Comparison of ENCODE assay signal across 8 cellular contexts in the genomic region with DNA sequence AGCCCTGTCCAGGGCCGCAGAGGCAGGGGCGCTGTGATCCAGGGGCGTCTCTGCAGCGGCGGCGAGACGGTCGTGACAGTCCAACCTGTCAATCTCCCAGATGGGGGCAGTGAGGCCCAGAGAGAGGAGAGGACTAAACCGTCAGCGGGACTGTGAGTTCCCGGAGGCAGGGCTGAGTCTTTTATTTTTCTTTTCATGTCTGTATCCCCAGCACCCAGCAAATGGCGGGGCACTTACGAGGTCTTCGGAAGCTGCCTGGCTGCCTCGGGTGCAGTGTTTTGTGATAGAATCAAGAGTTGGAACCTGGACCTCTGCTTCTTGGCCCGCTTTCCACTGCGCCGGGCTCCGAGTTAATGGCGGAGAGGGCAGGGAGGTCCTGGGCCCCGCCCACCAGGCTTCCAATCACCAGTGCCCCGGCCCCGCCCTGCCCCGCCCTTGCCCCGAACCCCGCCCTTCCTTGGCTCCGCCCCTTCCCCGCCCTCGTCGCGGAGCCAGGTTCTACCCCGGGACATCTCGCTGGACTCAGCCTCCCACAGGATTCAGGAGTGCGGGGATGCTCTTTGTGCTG. TPM values are rescaled to one million over a fixed set of nuclear protein-coding genes. Genes with fewer than 3 reads are reported as not detected.
A peak's percentile ranks its signal among the peaks of the same experiment; 100 is the strongest.
DNase-seq lines count a peak whose midpoint lies in the region; ATAC-seq and TF ChIP-seq lines count a peak whose summit lies in the region.

No MANE protein-coding gene starts in this region.

- CTCF ChIA-PET in PC-3 (lab: Charles Lee), result no interaction called here

- peaks cover 16% of the 10 kb centered on the region; the same call in 1 of the 2 replicates for H3K4me1 ChIP-seq in PC-3 (ENCODE audit: insufficient read depth, low read length)

- H3K27me3 ChIP-seq in PC-3 (ENCODE audit: low read length), result no peaks in the 10 kb centered on the region

- ATAC-seq in PC-3, result peak; percentile 86
- peak; percentile 92 to 93 for ATAC-seq in activated T-cell treated with anti-CD3 and anti-CD28 coated beads, Interleukin-2, amount 50 U/mL, for 72 hours (replicated peaks in 1 of 2)
- ATAC-seq in natural killer cell, result peak; percentile 85 to 86 (median 85)
- peak; percentile 92 to 94 for ATAC-seq in stimulated activated naive B cell treated with anti-CD40 and anti-IgM and Interleukin-4, amounts not matched to agents 10 μg/mL and 1 μg/mL and 100 μg/mL, for 72 hours (replicated peaks)

- peak overlapping the region; percentile 90 for H3K4me3 ChIP-seq in PC-3 (ENCODE audit: low read length)
- peak overlapping the region; percentile 69 for H3K4me3 ChIP-seq in fibroblast of mammary gland (ENCODE audit: control insufficient read depth, low read depth, low read length)

- H3K4me1 Mint-ChIP-seq in activated T-cell treated with anti-CD3 and anti-CD28 coated beads, Interleukin-2, amount 50 U/mL, for 72 hours (ENCODE audit: low read depth), result peaks cover 19% of the 10 kb centered on the region
- H3K4me1 Mint-ChIP-seq in natural killer cell, result peaks cover 16 to 23% of the 10 kb centered on the region in 2 donors
- peaks cover 11 to 21% of the 10 kb centered on the region in 2 donors for H3K4me1 Mint-ChIP-seq in stimulated activated naive B cell treated with anti-CD40 and anti-IgM and Interleukin-4, amounts not matched to agents 10 μg/mL and 1 μg/mL and 100 μg/mL, for 72 hours

- H3K36me3 Mint-ChIP-seq in activated T-cell treated with anti-CD3 and anti-CD28 coated beads, Interleukin-2, amount 50 U/mL, for 72 hours (ENCODE audit: insufficient read depth in 2 of 2), result no peaks in the 10 kb centered on the region
- H3K36me3 Mint-ChIP-seq in natural killer cell, result no peaks in the 10 kb centered on the region
- no peaks in the 10 kb centered on the region for H3K36me3 Mint-ChIP-seq in stimulated activated naive B cell treated with anti-CD40 and anti-IgM and Interleukin-4, amounts not matched to agents 10 μg/mL and 1 μg/mL and 100 μg/mL, for 72 hours

- no peaks in the 10 kb centered on the region for H3K9me3 ChIP-seq in PC-3 (ENCODE audit: low read length)

- intact Hi-C loops in PC-3 (cut with micrococcal nuclease), result no loop called here
- intact Hi-C loops in natural killer cell (cut with micrococcal nuclease), result no loop called here

- H3K9me2 ChIP-seq in PC-3 (replicated peaks; ENCODE audit: low read length), result no peaks in the 10 kb centered on the region

- peak overlapping the region; percentile 79 for H2AFZ ChIP-seq in PC-3 (ENCODE audit: low read length)

- no peaks in the 10 kb centered on the region for H3F3A ChIP-seq in PC-3 (ENCODE audit: low read length, unreplicated experiment)

- no peak overlapping the region for H3K27ac ChIP-seq in PC-3 (ENCODE audit: low read length)

- TSS peak; percentile 96 for BruUV-seq in PC-3 (replicated peaks; lab: Mats Ljungman, UMichigan)

- no peaks in the 10 kb centered on the region for H3K27me3 Mint-ChIP-seq in activated T-cell treated with anti-CD3 and anti-CD28 coated beads, Interleukin-2, amount 50 U/mL, for 72 hours (ENCODE audit: low read depth)
- peaks cover 7% of the 10 kb centered on the region in 2 donors for H3K27me3 Mint-ChIP-seq in natural killer cell (ENCODE audit: low read depth in 2 of 2)
- H3K27me3 Mint-ChIP-seq in stimulated activated naive B cell treated with anti-CD40 and anti-IgM and Interleukin-4, amounts not matched to agents 10 μg/mL and 1 μg/mL and 100 μg/mL, for 72 hours, result peaks cover 6 to 14% of the 10 kb centered on the region in 2 donors

- DNase-seq in COR-L47 (lab: John Stamatoyannopoulos, UW) (peak; percentile 58), GM20000 (ENCODE audit: low spot score) (peak; percentile 95), HS-5 (ENCODE audit: low read depth) (peak; percentile 39), PC-3 (peak; percentile 77), fibroblast of mammary gland (ENCODE audit: low read depth) (peak; percentile 59), natural killer cell (peak; percentile 43)
- peak; percentile 86 to 89 for DNase-seq in activated T-cell treated with anti-CD3 and anti-CD28 coated beads, Interleukin-2, amount 50 U/mL, for 72 hours
- DNase-seq in stimulated activated naive B cell treated with anti-CD40 and anti-IgM and Interleukin-4, amounts not matched to agents 10 μg/mL and 1 μg/mL and 100 μg/mL, for 72 hours, result peak; percentile 65

- TF ChIP-seq CTCF in GM20000 (IDR thresholded peaks at IDR 0.05; ENCODE audit: extremely low read depth, missing control alignments) (no peak), PC-3 (conservative IDR thresholded peaks at IDR 0.05; ENCODE audit: low read depth, low read length) (no peak), fibroblast of mammary gland (conservative IDR thresholded peaks at IDR 0.05; ENCODE audit: control insufficient read depth, insufficient read depth, low read depth, low read length) (no peak), natural killer cell (IDR thresholded peaks at IDR 0.05) (no peak)

- H3K4me2 ChIP-seq in PC-3 (ENCODE audit: low read length), result peak overlapping the region; percentile 99

- peak overlapping the region; percentile 88 to 99 for H3K4me3 Mint-ChIP-seq in activated T-cell treated with anti-CD3 and anti-CD28 coated beads, Interleukin-2, amount 50 U/mL, for 72 hours
- peak overlapping the region; percentile 92 for H3K4me3 Mint-ChIP-seq in natural killer cell
- peak overlapping the region; percentile 92 to 96 for H3K4me3 Mint-ChIP-seq in stimulated activated naive B cell treated with anti-CD40 and anti-IgM and Interleukin-4, amounts not matched to agents 10 μg/mL and 1 μg/mL and 100 μg/mL, for 72 hours

- peak overlapping the region; percentile 70 for H3K9ac ChIP-seq in PC-3 (ENCODE audit: low read length)

- no peaks in the 10 kb centered on the region for H3K79me2 ChIP-seq in PC-3 (ENCODE audit: low read length)

- H4K20me1 ChIP-seq in PC-3 (ENCODE audit: low read length), result no peaks in the 10 kb centered on the region

- H3K9me3 Mint-ChIP-seq in activated T-cell treated with anti-CD3 and anti-CD28 coated beads, Interleukin-2, amount 50 U/mL, for 72 hours, result no peaks in the 10 kb centered on the region
- H3K9me3 Mint-ChIP-seq in natural killer cell, result no peaks in the 10 kb centered on the region
- no peaks in the 10 kb centered on the region for H3K9me3 Mint-ChIP-seq in stimulated activated naive B cell treated with anti-CD40 and anti-IgM and Interleukin-4, amounts not matched to agents 10 μg/mL and 1 μg/mL and 100 μg/mL, for 72 hours

- POLR2A ChIA-PET in PC-3 (lab: Charles Lee; ENCODE audit: unreplicated experiment), result no interaction called here

- no peaks in the 10 kb centered on the region for H3K36me3 ChIP-seq in PC-3 (ENCODE audit: low read depth, low read length)

- H3K27ac Mint-ChIP-seq in activated T-cell treated with anti-CD3 and anti-CD28 coated beads, Interleukin-2, amount 50 U/mL, for 72 hours, result peak overlapping the region; percentile 94
- H3K27ac Mint-ChIP-seq in natural killer cell, result peak overlapping the region in 1 of 2 donors; percentile 71
- peak overlapping the region; percentile 86 for H3K27ac Mint-ChIP-seq in stimulated activated naive B cell treated with anti-CD40 and anti-IgM and Interleukin-4, amounts not matched to agents 10 μg/mL and 1 μg/mL and 100 μg/mL, for 72 hours

RNA-seq across cellular contexts. Expression of gene GRPEL1, which starts 35.3 kb away (rescaled TPM):
- total RNA-seq in PC-3 (2014; rRNA removed) (74.5 and 121 TPM in 2 replicates), natural killer cell (10 to 100 TPM; 20.1 to 37.8 (median 36.8) TPM)
- 10 to 100 TPM; 47.6 to 65.5 TPM for total RNA-seq in activated T-cell treated with anti-CD3 and anti-CD28 coated beads, Interleukin-2, amount 50 U/mL, for 72 hours

RNA-seq across cellular contexts. Expression of gene TADA2B, which starts 59.9 kb away (rescaled TPM):
- 14.7 and 16.5 TPM in 2 replicates for total RNA-seq in PC-3 (2014; rRNA removed)
- total RNA-seq in activated T-cell treated with anti-CD3 and anti-CD28 coated beads, Interleukin-2, amount 50 U/mL, for 72 hours, result 10 to 100 TPM; 14.5 to 15.3 TPM
- 10 to 100 TPM; 22.7 to 36.3 (median 35.9) TPM for total RNA-seq in natural killer cell

Comparison
In these comparisons a context has a peak if more than half of its experiments do, and no peak if none do; other contexts are left out.
1. DNase-seq: peak in every context shown above with its lines; median percentile 95 in GM20000; 88 in activated T-cell treated with anti-CD3 and anti-CD28 coated beads, Interleukin-2, amount 50 U/mL, for 72 hours; 77 in PC-3; 65 in stimulated activated naive B cell treated with anti-CD40 and anti-IgM and Interleukin-4, amounts not matched to agents 10 μg/mL and 1 μg/mL and 100 μg/mL, for 72 hours; 59 in fibroblast of mammary gland; 58 in COR-L47; 43 in natural killer cell; 39 in HS-5.